8 cellular contexts compared by ENCODE assay signal in genomic region chr11:61580292-61580888, GRCh38. TPM values are rescaled to one million over a fixed set of nuclear protein-coding genes. Genes with fewer than 3 reads are reported as not detected.
DNase-seq lines count a peak whose midpoint lies in the region; ATAC-seq and TF ChIP-seq lines count a peak whose summit lies in the region.

No MANE protein-coding gene starts in this region.

- H3K4me3 ChIP-seq in thoracic aorta, result peak overlapping the region; percentile 66

- no peak for ATAC-seq in thoracic aorta (ENCODE audit: insufficient number of reproducible peaks, low FRiP score, low read depth)

- H3K9me3 ChIP-seq in thoracic aorta, result no peaks in the 10 kb centered on the region

- H3K36me3 ChIP-seq in thoracic aorta, result no peaks in the 10 kb centered on the region

- peak; percentile 35 for DNase-seq in activated CD4-positive, CD25-positive, alpha-beta regulatory T cell treated with anti-CD3 and anti-CD28 coated beads, Interleukin-2, amount 50 U/mL, for 72 hours
- DNase-seq in activated CD4-positive, CD25-positive, alpha-beta regulatory T cell (lab: John Stamatoyannopoulos, UW), result no peak
- peak; percentile 47 for DNase-seq in iPS-NIHi7 (ENCODE audit: extremely low spot score)
- DNase-seq in thoracic aorta (ENCODE audit: low spot score), result no peak
- no peak for DNase-seq in NCI-H187 (lab: John Stamatoyannopoulos, UW)
- DNase-seq in kidney tubule cell (ENCODE audit: low spot score), result no peak
- DNase-seq in kidney glomerular epithelial cell (lab: John Stamatoyannopoulos, UW), result no peak

- H3K27ac ChIP-seq in VCaP, result peak overlapping the region; percentile 95
- no peak overlapping the region for H3K27ac ChIP-seq in thoracic aorta

- peaks cover 0 to 12% of the 10 kb centered on the region in 2 donors for H3K4me1 ChIP-seq in thoracic aorta (ENCODE audit: control insufficient read depth in 1 of 2, low read depth in 2 of 2)

- no peaks in the 10 kb centered on the region for H3K27me3 ChIP-seq in thoracic aorta (replicated peaks; ENCODE audit: insufficient read depth)

- TF ChIP-seq CTCF in VCaP (conservative IDR thresholded peaks at IDR 0.05), result no peak
- TF ChIP-seq CTCF in thoracic aorta (IDR thresholded peaks at IDR 0.05), result no peak

RNA-seq across cellular contexts. Expression of gene SYT7, which starts 0.5 kb away (rescaled TPM):
- total RNA-seq in thoracic aorta, result 1 to 10 TPM in 1 of 2 donors, not detected in 1; 2.6 TPM

Comparison
In these comparisons a context has a peak if more than half of its experiments do, and no peak if none do; other contexts are left out.
1. DNase-seq: peak in activated CD4-positive, CD25-positive, alpha-beta regulatory T cell treated with anti-CD3 and anti-CD28 coated beads, Interleukin-2, amount 50 U/mL, for 72 hours (single experiment) and iPS-NIHi7 (single experiment); none in activated CD4-positive, CD25-positive, alpha-beta regulatory T cell (0 of 4), thoracic aorta (single experiment), NCI-H187 (0 of 2), kidney tubule cell (single experiment) and kidney glomerular epithelial cell (single experiment).